ENCODE assay signal across 1 cellular context in genomic region chr1:247054992-247055415, GRCh38.
TF ChIP-seq lines count a peak whose summit lies in the region.

No MANE protein-coding gene starts in this region.

TF ChIP-seq in endothelial cell of umbilical vein, 7 proteins besides CTCF, POLR2A, EP300 and RAD21 (continued from another document):
- TF ChIP-seq POLR2AphosphoS5 (IDR thresholded peaks at IDR 0.05; ENCODE audit: insufficient read depth, low read depth, low read length) (no peak), GATA2 (IDR thresholded peaks at IDR 0.05; ENCODE audit: insufficient read depth, insufficient read length, low read depth, low read length) (peak; percentile 14), FOS (IDR thresholded peaks at IDR 0.05; ENCODE audit: borderline replicate concordance, insufficient read depth, low read length) (peak; percentile 40), MYC (IDR thresholded peaks at IDR 0.05; ENCODE audit: low read depth, low read length) (no peak), EZH2 (IDR thresholded peaks at IDR 0.05; ENCODE audit: borderline replicate concordance, low read depth, low read length, severe bottlenecking) (no peak)
